ENCODE assay signal across 8 cellular contexts in genomic region chr19:42074513-42075363, GRCh38. TPM values are rescaled to one million over a fixed set of nuclear protein-coding genes. Genes with fewer than 3 reads are reported as not detected.
DNase-seq lines count a peak whose midpoint lies in the region; ATAC-seq lines count a peak whose summit lies in the region.

No MANE protein-coding gene starts in this region.

- H3K9me3 ChIP-seq in CD4-positive, CD25-positive, alpha-beta regulatory T cell (ENCODE audit: control insufficient read depth in 2 of 2, low read length in 2 of 2) = no peaks in the 10 kb centered on the region

- peak overlapping the region; percentile 98 for H3K27ac ChIP-seq in CD4-positive, CD25-positive, alpha-beta regulatory T cell (ENCODE audit: insufficient read depth, low read length, poor library complexity, severe bottlenecking)

- H3K4me1 ChIP-seq in CD4-positive, CD25-positive, alpha-beta regulatory T cell (ENCODE audit: control insufficient read depth, insufficient read depth, low read length, poor library complexity, severe bottlenecking) = peaks cover 27% of the 10 kb centered on the region

- no peak for ATAC-seq in CD4-positive, CD25-positive, alpha-beta regulatory T cell (ENCODE audit: low read depth in 2 of 2)
- no peak for ATAC-seq in activated naive CD8-positive, alpha-beta T cell treated with anti-CD3 and anti-CD28 coated beads, Interleukin-2, amount 10 ng/mL, durations not matched to agents 7 days and 5 days (ENCODE audit: low read depth)
- no peak for ATAC-seq in stimulated activated naive CD8-positive, alpha-beta T cell treated with anti-CD3 and anti-CD28 coated beads, Interleukin-15, amount 100 ng/mL, for 72 hours
- no peak for ATAC-seq in GM18907 (IDR thresholded peaks at IDR 0.05; ENCODE audit: unreplicated experiment)
- no peak for ATAC-seq in HG03469 (IDR thresholded peaks at IDR 0.05; ENCODE audit: unreplicated experiment)

- peak in 1 of 3 donors; percentile 16 for DNase-seq in CD4-positive, CD25-positive, alpha-beta regulatory T cell
- peak; percentile 48 for DNase-seq in activated naive CD8-positive, alpha-beta T cell treated with anti-CD3 and anti-CD28 coated beads, Interleukin-2, amount 10 ng/mL, durations not matched to agents 7 days and 5 days
- peak; percentile 13 for DNase-seq in iris pigment epithelial cell (ENCODE audit: low read depth)
- peak in 1 of 2 donors; percentile 28 for DNase-seq in stimulated activated naive CD8-positive, alpha-beta T cell treated with anti-CD3 and anti-CD28 coated beads, Interleukin-15, amount 100 ng/mL, for 72 hours
- no peak for DNase-seq in effector CD4-positive, alpha-beta T cell

- peak overlapping the region; percentile 91 to 99 (median 96) for H3K4me3 Mint-ChIP-seq in CD4-positive, CD25-positive, alpha-beta regulatory T cell
- H3K4me3 Mint-ChIP-seq in IgD-negative memory B cell = peak overlapping the region; percentile 81 to 98 (median 96)
- peak overlapping the region; percentile 99 for H3K4me3 Mint-ChIP-seq in activated naive CD8-positive, alpha-beta T cell treated with anti-CD3 and anti-CD28 coated beads, Interleukin-2, amount 10 ng/mL, durations not matched to agents 7 days and 5 days
- H3K4me3 Mint-ChIP-seq in stimulated activated naive CD8-positive, alpha-beta T cell treated with anti-CD3 and anti-CD28 coated beads, Interleukin-15, amount 100 ng/mL, for 72 hours = peak overlapping the region; percentile 93 to 94

- peaks cover 14% of the 10 kb centered on the region for H3K36me3 ChIP-seq in CD4-positive, CD25-positive, alpha-beta regulatory T cell (ENCODE audit: control insufficient read depth, insufficient read depth, low read length)

- H3K4me1 Mint-ChIP-seq in CD4-positive, CD25-positive, alpha-beta regulatory T cell = peaks cover 4 to 39% (median 28%) of the 10 kb centered on the region in 4 donors
- peaks cover 7 to 32% (median 27%) of the 10 kb centered on the region in 3 donors for H3K4me1 Mint-ChIP-seq in IgD-negative memory B cell
- H3K4me1 Mint-ChIP-seq in activated naive CD8-positive, alpha-beta T cell treated with anti-CD3 and anti-CD28 coated beads, Interleukin-2, amount 10 ng/mL, durations not matched to agents 7 days and 5 days = peaks cover 30% of the 10 kb centered on the region
- peaks cover 30% of the 10 kb centered on the region for H3K4me1 Mint-ChIP-seq in stimulated activated naive CD8-positive, alpha-beta T cell treated with anti-CD3 and anti-CD28 coated beads, Interleukin-15, amount 100 ng/mL, for 72 hours

- H3K27ac Mint-ChIP-seq in CD4-positive, CD25-positive, alpha-beta regulatory T cell = peak overlapping the region; percentile 98 to 100 (median 100)
- H3K27ac Mint-ChIP-seq in IgD-negative memory B cell = peak overlapping the region; percentile 80 to 100 (median 99)
- peak overlapping the region; percentile 99 for H3K27ac Mint-ChIP-seq in activated naive CD8-positive, alpha-beta T cell treated with anti-CD3 and anti-CD28 coated beads, Interleukin-2, amount 10 ng/mL, durations not matched to agents 7 days and 5 days
- H3K27ac Mint-ChIP-seq in stimulated activated naive CD8-positive, alpha-beta T cell treated with anti-CD3 and anti-CD28 coated beads, Interleukin-15, amount 100 ng/mL, for 72 hours = peak overlapping the region; percentile 99

- peak overlapping the region; percentile 91 for H3K4me3 ChIP-seq in CD4-positive, CD25-positive, alpha-beta regulatory T cell (ENCODE audit: low read depth, low read length)

- H3K9me3 Mint-ChIP-seq in CD4-positive, CD25-positive, alpha-beta regulatory T cell = no peaks in the 10 kb centered on the region
- H3K9me3 Mint-ChIP-seq in IgD-negative memory B cell = no peaks in the 10 kb centered on the region
- no peaks in the 10 kb centered on the region for H3K9me3 Mint-ChIP-seq in activated naive CD8-positive, alpha-beta T cell treated with anti-CD3 and anti-CD28 coated beads, Interleukin-2, amount 10 ng/mL, durations not matched to agents 7 days and 5 days
- H3K9me3 Mint-ChIP-seq in stimulated activated naive CD8-positive, alpha-beta T cell treated with anti-CD3 and anti-CD28 coated beads, Interleukin-15, amount 100 ng/mL, for 72 hours = no peaks in the 10 kb centered on the region

- POLR2A ChIA-PET in activated naive CD8-positive, alpha-beta T cell treated with anti-CD3 and anti-CD28 coated beads, Interleukin-2, amount 10 ng/mL, durations not matched to agents 7 days and 5 days (lab: Charles Lee) = no interaction called here

- peaks cover 8% of the 10 kb centered on the region for H3K27me3 Mint-ChIP-seq in CD4-positive, CD25-positive, alpha-beta regulatory T cell
- peaks cover 4% of the 10 kb centered on the region for H3K27me3 Mint-ChIP-seq in IgD-negative memory B cell
- peaks cover 7% of the 10 kb centered on the region for H3K27me3 Mint-ChIP-seq in activated naive CD8-positive, alpha-beta T cell treated with anti-CD3 and anti-CD28 coated beads, Interleukin-2, amount 10 ng/mL, durations not matched to agents 7 days and 5 days
- H3K27me3 Mint-ChIP-seq in stimulated activated naive CD8-positive, alpha-beta T cell treated with anti-CD3 and anti-CD28 coated beads, Interleukin-15, amount 100 ng/mL, for 72 hours = peaks cover 13% of the 10 kb centered on the region

- no peaks in the 10 kb centered on the region for H3K27me3 ChIP-seq in CD4-positive, CD25-positive, alpha-beta regulatory T cell (ENCODE audit: control insufficient read depth, insufficient read depth, low read length)

- H3K36me3 Mint-ChIP-seq in CD4-positive, CD25-positive, alpha-beta regulatory T cell = peaks cover 27% of the 10 kb centered on the region
- peaks cover 2% of the 10 kb centered on the region for H3K36me3 Mint-ChIP-seq in IgD-negative memory B cell
- H3K36me3 Mint-ChIP-seq in activated naive CD8-positive, alpha-beta T cell treated with anti-CD3 and anti-CD28 coated beads, Interleukin-2, amount 10 ng/mL, durations not matched to agents 7 days and 5 days = peaks cover 6% of the 10 kb centered on the region

RNA-seq across cellular contexts. Expression of gene ZNF574, which starts 1.2 kb away (rescaled TPM):
- 24.0 TPM for total RNA-seq in CD4-positive, CD25-positive, alpha-beta regulatory T cell
- 10 to 100 TPM; 10.7 to 22.1 (median 15.5) TPM for polyA plus RNA-seq in CD4-positive, CD25-positive, alpha-beta regulatory T cell
- polyA plus RNA-seq in IgD-negative memory B cell = 24.8 TPM
- total RNA-seq in activated naive CD8-positive, alpha-beta T cell treated with anti-CD3 and anti-CD28 coated beads, Interleukin-2, amount 10 ng/mL, durations not matched to agents 7 days and 5 days = 10 to 100 TPM; 17.6 to 18.9 TPM

RNA-seq across cellular contexts. Expression of gene GRIK5, which starts 4.7 kb away (rescaled TPM):
- 0.52 TPM for total RNA-seq in CD4-positive, CD25-positive, alpha-beta regulatory T cell
- under 1 TPM in 1 of 4 donors, not detected in 3; 0.06 TPM for polyA plus RNA-seq in CD4-positive, CD25-positive, alpha-beta regulatory T cell
- polyA plus RNA-seq in IgD-negative memory B cell = not detected
- under 1 TPM; 0.44 to 0.79 TPM for total RNA-seq in activated naive CD8-positive, alpha-beta T cell treated with anti-CD3 and anti-CD28 coated beads, Interleukin-2, amount 10 ng/mL, durations not matched to agents 7 days and 5 days

RNA-seq across cellular contexts. Expression of gene POU2F2, which starts 57.5 kb away (rescaled TPM):
- 48.9 TPM for total RNA-seq in CD4-positive, CD25-positive, alpha-beta regulatory T cell
- 1 to 10 TPM; 4.2 to 7.2 (median 6.4) TPM for polyA plus RNA-seq in CD4-positive, CD25-positive, alpha-beta regulatory T cell
- 89.1 TPM for polyA plus RNA-seq in IgD-negative memory B cell
- total RNA-seq in activated naive CD8-positive, alpha-beta T cell treated with anti-CD3 and anti-CD28 coated beads, Interleukin-2, amount 10 ng/mL, durations not matched to agents 7 days and 5 days = 10 to 100 TPM; 33.0 to 33.9 TPM
